In genomic region chr6:11025911-11026635, GRCh38 we compare ENCODE assay signal across 9 cellular contexts. TPM values are rescaled to one million over a fixed set of nuclear protein-coding genes. Genes with fewer than 3 reads are reported as not detected.
DNase-seq lines count a peak whose midpoint lies in the region; ATAC-seq, FAIRE-seq and TF ChIP-seq lines count a peak whose summit lies in the region.
"Had no signal": no experiment of that assay in that cellular context is flagged by ENCODE, and none has a peak within 500 bp of the region (broad histone marks: within the 10 kb centered on the region; RNA-seq: fewer than 3 reads in every experiment).

No MANE protein-coding gene starts in this region.

- no peaks in the 10 kb centered on the region for H3K9me3 Mint-ChIP-seq in mesothelial cell of epicardium

- intact Hi-C loops in HepG2 (cut with micrococcal nuclease; ENCODE audit: unreplicated experiment): no loop called here

- H3K9me3 ChIP-seq in HepG2 (ENCODE audit: low read length): no peaks in the 10 kb centered on the region

- BruUV-seq in HepG2 (replicated peaks; lab: Mats Ljungman, UMichigan): no TSS peak

- TF ChIP-seq CTCF in mesothelial cell of epicardium (IDR thresholded peaks at IDR 0.05; ENCODE audit: unreplicated experiment) (no peak), HepG2 (CRISPR knock-in tag; IDR thresholded peaks at IDR 0.05) (no peak)

- peak; percentile 86 to 91 for DNase-seq in NCI-H524 (lab: John Stamatoyannopoulos, UW)
- DNase-seq in mesothelial cell of epicardium (ENCODE audit: low spot score in 2 of 2, unreplicated experiment in 2 of 2): no peak
- DNase-seq in NCI-H2171 treated with DMSO at 0.1 percent for 48 hours (lab: John Stamatoyannopoulos, UW): no peak
- DNase-seq in HepG2 (ENCODE audit: low spot score): no peak
- DNase-seq in stimulated activated naive CD8-positive, alpha-beta T cell treated with anti-CD3 and anti-CD28 coated beads, Interleukin-15, Interleukin-2, amounts not matched to agents 100 U/mL and 50 U/mL, for 24 hours: no peak
- no peak for DNase-seq in OCI-M2 (lab: John Stamatoyannopoulos, UW; ENCODE audit: unreplicated experiment)
- DNase-seq: stimulated activated CD4-positive, alpha-beta T cell treated with anti-CD3 and anti-CD28 coated beads, Interleukin-15, amount 100 ng/mL, for 24 hours had no signal

- no peak overlapping the region for H3K4me2 ChIP-seq in HepG2 (ENCODE audit: low read depth, low read length)

- H3K27ac Mint-ChIP-seq in mesothelial cell of epicardium: no peak overlapping the region

- 95% methylated on average over 10 of the region's 10 CpGs for WGBS in HepG2 (ENCODE audit: low lambda C conversion rate)

- no peaks in the 10 kb centered on the region for H4K20me1 ChIP-seq in HepG2 (ENCODE audit: insufficient read depth, low read length)

- ATAC-seq in GM19035 (IDR thresholded peaks at IDR 0.05; ENCODE audit: unreplicated experiment) (peak; percentile 92), HG02763 (IDR thresholded peaks at IDR 0.05; ENCODE audit: unreplicated experiment) (peak; percentile 74), HepG2 (no peak; the same call in 2 of the 3 replicates)
- ATAC-seq in stimulated activated naive CD8-positive, alpha-beta T cell treated with anti-CD3 and anti-CD28 coated beads, Interleukin-15, Interleukin-2, amounts not matched to agents 100 U/mL and 50 U/mL, for 24 hours: no peak

- POLR2A ChIA-PET in HepG2 (lab: Yijun Ruan, JAX): interaction anchor here (1.1 kb wide), 1 partner anchor 14 kb away, joined by 4 read pairs; no protein-coding TSS in a partner anchor

- FAIRE-seq in HepG2 (lab: Jason Lieb, UNC): no peak

- no peak overlapping the region for H3K27ac ChIP-seq in HepG2 (ENCODE audit: extremely low read length, insufficient read depth, low read length)

- no peak for TF ChIP-seq POLR2A in HepG2 (IDR thresholded peaks at IDR 0.05; ENCODE audit: insufficient read depth in 1 of 2, low read depth in 2 of 2, low read length in 2 of 2)

- H3K4me1 Mint-ChIP-seq in mesothelial cell of epicardium: peaks cover 20% of the 10 kb centered on the region

- H3K79me2 ChIP-seq in HepG2 (ENCODE audit: insufficient read depth, low read length): peaks cover 75% of the 10 kb centered on the region

- in situ Hi-C loops in HepG2 (cut with HindIII; ENCODE audit: extremely low pct_ligation_motif_present, low pct_unique_long_range_greater_than_20kb): no loop called here

- TF ChIP-seq EP300 in HepG2 (IDR thresholded peaks at IDR 0.05; ENCODE audit: low read depth in 2 of 2, low read length in 2 of 2) (no peak), HepG2 (CRISPR knock-in tag; IDR thresholded peaks at IDR 0.05; ENCODE audit: borderline replicate concordance) (no peak)

- H3K4me3 ChIP-seq in HepG2 (replicated peaks in 1 of 3; ENCODE audit: insufficient read depth in 1 of 3, low read depth in 2 of 3, low read length in 3 of 3): no peak overlapping the region

- H3K9ac ChIP-seq in HepG2 (ENCODE audit: insufficient read depth, low read depth, low read length): no peak overlapping the region

- H3K4me1 ChIP-seq in HepG2 (ENCODE audit: insufficient read depth, low read length): peaks cover 38% of the 10 kb centered on the region

- no peak overlapping the region for H2AFZ ChIP-seq in HepG2 (ENCODE audit: low read length)

- no peaks in the 10 kb centered on the region for H3K27me3 Mint-ChIP-seq in mesothelial cell of epicardium (ENCODE audit: low read depth)

- no peaks in the 10 kb centered on the region for H3K27me3 ChIP-seq in HepG2 (ENCODE audit: control insufficient read depth in 1 of 2, insufficient read depth in 2 of 2, low read length in 2 of 2)

- no peak for TF ChIP-seq RAD21 in HepG2 (CRISPR knock-in tag; IDR thresholded peaks at IDR 0.05)

- CTCF ChIA-PET in HepG2 (lab: Yijun Ruan, JAX; ENCODE audit: low intra/inter-chr PET ratio, low total read pairs): no interaction called here

- H3K36me3 Mint-ChIP-seq in mesothelial cell of epicardium: no peaks in the 10 kb centered on the region

- H3K36me3 ChIP-seq in HepG2 (replicated peaks in 1 of 2; ENCODE audit: control insufficient read depth in 1 of 2, insufficient read depth in 2 of 2, low read length in 2 of 2): peaks cover 2 to 9% of the 10 kb centered on the region in 2 experiments; a peak in 3 of 5 replicates

- H3K4me3 Mint-ChIP-seq in mesothelial cell of epicardium: peak overlapping the region; percentile 5

TF ChIP-seq in HepG2, 621 proteins besides CTCF, POLR2A, EP300 and RAD21:
- TF ChIP-seq ZBTB20 (CRISPR knock-in tag; IDR thresholded peaks at IDR 0.05; ENCODE audit: borderline replicate concordance, low read depth): no peak
- TF ChIP-seq ZNF282 (IDR thresholded peaks at IDR 0.05; ENCODE audit: partially characterized antibody): no peak
- no peak for TF ChIP-seq SP1 (IDR thresholded peaks at IDR 0.05)
- TF ChIP-seq SP1 (CRISPR knock-in tag; IDR thresholded peaks at IDR 0.05): no peak
- TF ChIP-seq ZBTB2 (CRISPR knock-in tag; IDR thresholded peaks at IDR 0.05; ENCODE audit: low read depth): no peak
- TF ChIP-seq CC2D1A (CRISPR knock-in tag; IDR thresholded peaks at IDR 0.05): no peak
- TF ChIP-seq CREBL2 (CRISPR knock-in tag; IDR thresholded peaks at IDR 0.05; ENCODE audit: borderline replicate concordance): no peak
- no peak for TF ChIP-seq NFE2L2 (IDR thresholded peaks at IDR 0.05; ENCODE audit: low read length)
- no peak for TF ChIP-seq ZNF737 (CRISPR knock-in tag; IDR thresholded peaks at IDR 0.05; ENCODE audit: borderline replicate concordance)
- TF ChIP-seq CENPT (CRISPR knock-in tag; IDR thresholded peaks at IDR 0.05; ENCODE audit: low read depth): no peak
- TF ChIP-seq ZFYVE20 (CRISPR knock-in tag; IDR thresholded peaks at IDR 0.05; ENCODE audit: borderline replicate concordance, low read depth): no peak
- no peak for TF ChIP-seq HOXA7 (CRISPR knock-in tag; IDR thresholded peaks at IDR 0.05)
- TF ChIP-seq ZNF780A (CRISPR knock-in tag; IDR thresholded peaks at IDR 0.05): no peak
- TF ChIP-seq ZFY (CRISPR knock-in tag; IDR thresholded peaks at IDR 0.05): no peak
- TF ChIP-seq ZNF576 (CRISPR knock-in tag; IDR thresholded peaks at IDR 0.05): no peak
TF ChIP-seq in HepG2: peak in this region for 0.

RNA-seq across cellular contexts. Expression of gene ELOVL2, which starts 18.0 kb away (rescaled TPM):
- total RNA-seq in mesothelial cell of epicardium (1.6 to 1.8 TPM (median 1.6 TPM) in 3 replicates), HepG2 (2016; rRNA removed; fragmentation: Illumina TruSeq; extraction: Trizol) (60.1 and 65.4 TPM in 2 replicates)
- 16.2 and 17.4 TPM in 2 replicates for total RNA-seq in HepG2 (2016; cell fraction: cytosol; rRNA removed; fragmentation: Illumina TruSeq; extraction: Trizol; ENCODE audit: low read depth)
- total RNA-seq in HepG2 (2016; cell fraction: insoluble cytoplasmic fraction; rRNA removed; fragmentation: Illumina TruSeq; extraction: Trizol): 56.0 and 65.6 TPM in 2 replicates
- 63.8 and 70.3 TPM in 2 replicates for total RNA-seq in HepG2 (2016; cell fraction: membrane; rRNA removed; fragmentation: Illumina TruSeq; extraction: Trizol)
- total RNA-seq in HepG2 (2016; cell fraction: nucleus; rRNA removed; fragmentation: Illumina TruSeq; extraction: Trizol): 58.7 and 63.1 TPM in 2 replicates
- polyA plus RNA-seq in HepG2 (2011; rRNA removed): 32.1 and 43.6 TPM in 2 replicates
- 20.8 and 31.9 TPM in 2 replicates for polyA plus RNA-seq in HepG2 (2011; cell fraction: cytosol; rRNA removed)
- 13.8 and 15.2 TPM in 2 replicates for polyA plus RNA-seq in HepG2 (2011; cell fraction: nucleus; rRNA removed)
- polyA plus RNA-seq in HepG2 (2012): 48.1 and 62.3 TPM in 2 replicates
- polyA plus RNA-seq in HepG2 (2016; cell fraction: cytosol; fragmentation: Illumina TruSeq; extraction: Trizol; ENCODE audit: low read depth): 17.6 and 20.3 TPM in 2 replicates
- polyA plus RNA-seq in HepG2 (2016; cell fraction: insoluble cytoplasmic fraction; fragmentation: Illumina TruSeq; extraction: Trizol; ENCODE audit: low read depth): 68.4 and 70.1 TPM in 2 replicates
- 54.8 and 56.6 TPM in 2 replicates for polyA plus RNA-seq in HepG2 (2016; cell fraction: membrane; fragmentation: Illumina TruSeq; extraction: Trizol; ENCODE audit: low read depth)
- 89.1 and 92.2 TPM in 2 replicates for polyA plus RNA-seq in HepG2 (2016; cell fraction: nucleus; fragmentation: Illumina TruSeq; extraction: Trizol; ENCODE audit: insufficient read depth, low read depth)
- 43.3 TPM in 1 of 2 replicates, not detected in the other for polyA minus RNA-seq in HepG2 (2011; rRNA and poly(A)+ RNA removed; ENCODE audit: low replicate concordance)
- 26.2 and 28.8 TPM in 2 replicates for polyA minus RNA-seq in HepG2 (2011; cell fraction: cytosol; rRNA and poly(A)+ RNA removed)
- 17.1 and 19.9 TPM in 2 replicates for polyA minus RNA-seq in HepG2 (2011; cell fraction: nucleus; rRNA and poly(A)+ RNA removed)

Comparison
In these comparisons a context has a peak if more than half of its experiments do, and no peak if none do; other contexts are left out.
1. ATAC-seq: peak in GM19035 (single experiment) and HG02763 (single experiment); none in HepG2 (single experiment) and stimulated activated naive CD8-positive, alpha-beta T cell treated with anti-CD3 and anti-CD28 coated beads, Interleukin-15, Interleukin-2, amounts not matched to agents 100 U/mL and 50 U/mL, for 24 hours (single experiment).
2. DNase-seq: peak in NCI-H524 (2 of 2); none in mesothelial cell of epicardium (0 of 2), NCI-H2171 treated with DMSO at 0.1 percent for 48 hours (single experiment), HepG2 (single experiment), stimulated activated naive CD8-positive, alpha-beta T cell treated with anti-CD3 and anti-CD28 coated beads, Interleukin-15, Interleukin-2, amounts not matched to agents 100 U/mL and 50 U/mL, for 24 hours (single experiment) and OCI-M2 (single experiment).